Comparison of ENCODE assay signal across 8 cellular contexts in genomic region chr3:57078366-57079220, GRCh38. TPM values are rescaled to one million over a fixed set of nuclear protein-coding genes. Genes with fewer than 3 reads are reported as not detected.
DNase-seq lines count a peak whose midpoint lies in the region; ATAC-seq, FAIRE-seq and TF ChIP-seq lines count a peak whose summit lies in the region.

No MANE protein-coding gene starts in this region.

- H3K9me3 ChIP-seq in astrocyte (ENCODE audit: insufficient read depth, low read depth, low read length) (no peaks in the 10 kb centered on the region), prostate gland (no peaks in the 10 kb centered on the region), Karpas-422 (ENCODE audit: low read length) (no peaks in the 10 kb centered on the region)

- no peaks in the 10 kb centered on the region for H3K36me3 ChIP-seq in astrocyte (ENCODE audit: insufficient read depth, low read length)
- no peaks in the 10 kb centered on the region for H3K36me3 ChIP-seq in prostate gland
- H3K36me3 ChIP-seq in Karpas-422 (ENCODE audit: insufficient read depth, low read length) = no peaks in the 10 kb centered on the region

- H3K4me3 ChIP-seq in astrocyte (ENCODE audit: insufficient read depth, low read depth, low read length) (peak overlapping the region; percentile 78), prostate gland (peak overlapping the region; percentile 60 to 66), Karpas-422 (ENCODE audit: low read length) (no peak overlapping the region)

- peak overlapping the region; percentile 69 for H3K27ac Mint-ChIP-seq in astrocyte (ENCODE audit: unreplicated experiment)

- H3K79me2 ChIP-seq in astrocyte (ENCODE audit: insufficient read depth, low read length) (no peaks in the 10 kb centered on the region), Karpas-422 (ENCODE audit: low read length) (no peaks in the 10 kb centered on the region)

- intact Hi-C loops in prostate gland (cut with DNase I) = loop anchor here (2.0 kb wide), 1 partner anchor 84 kb away; no protein-coding TSS in a partner anchor

- peak; percentile 32 for FAIRE-seq in astrocyte (lab: Jason Lieb, UNC)

- H3K4me2 ChIP-seq in astrocyte (ENCODE audit: low read length) (peak overlapping the region; percentile 99), Karpas-422 (ENCODE audit: low read depth, low read length, poor library complexity, severe bottlenecking) (no peak overlapping the region)

- no peak for ATAC-seq in HG02970 (IDR thresholded peaks at IDR 0.05; ENCODE audit: low FRiP score, unreplicated experiment)

- peak; percentile 55 for DNase-seq in AG08396 (ENCODE audit: low spot score)
- peak; percentile 45 for DNase-seq in NOMO-1 treated with DMSO at 0.1 percent for 48 hours (lab: John Stamatoyannopoulos, UW; ENCODE audit: unreplicated experiment)
- peak; percentile 41 for DNase-seq in astrocyte (ENCODE audit: low read depth)
- DNase-seq in hepatic stellate cell (ENCODE audit: low spot score) = peak; percentile 41
- DNase-seq in prostate gland (ENCODE audit: low spot score) = peak; percentile 59
- no peak for DNase-seq in Karpas-422

- TF ChIP-seq CTCF in GM12872 (IDR thresholded peaks at IDR 0.05; ENCODE audit: insufficient read depth, low read depth, low read length) (0 out of 3 replicates have a peak, but pooled peaks have one; percentile 20), astrocyte (IDR thresholded peaks at IDR 0.05; ENCODE audit: insufficient read depth, low read depth, low read length) (no peak), prostate gland (IDR thresholded peaks at IDR 0.05) (no peak)

- H3K27me3 ChIP-seq in astrocyte (ENCODE audit: insufficient read depth, low read length) (no peaks in the 10 kb centered on the region), prostate gland (replicated peaks; ENCODE audit: insufficient read depth) (no peaks in the 10 kb centered on the region), Karpas-422 (ENCODE audit: low read length) (no peaks in the 10 kb centered on the region)

- peaks cover 10% of the 10 kb centered on the region for H3K4me1 ChIP-seq in astrocyte (ENCODE audit: insufficient read depth, low read length)
- peaks cover 2% of the 10 kb centered on the region for H3K4me1 ChIP-seq in prostate gland (replicated peaks)
- peaks cover 21% of the 10 kb centered on the region for H3K4me1 ChIP-seq in Karpas-422 (ENCODE audit: low read length)

- peaks cover 19% of the 10 kb centered on the region for H3K27me3 Mint-ChIP-seq in astrocyte (ENCODE audit: low read depth, unreplicated experiment)

- H2AFZ ChIP-seq in astrocyte (ENCODE audit: low read depth, low read length) = peak overlapping the region; percentile 97
- no peak overlapping the region for H2AFZ ChIP-seq in Karpas-422 (ENCODE audit: low read length)

- H3K4me3 Mint-ChIP-seq in astrocyte (ENCODE audit: unreplicated experiment) = peak overlapping the region; percentile 87

- no peaks in the 10 kb centered on the region for H3K9me3 Mint-ChIP-seq in astrocyte (ENCODE audit: unreplicated experiment)

- H4K20me1 ChIP-seq in astrocyte (ENCODE audit: insufficient read depth, low read length) (peaks cover 18% of the 10 kb centered on the region), Karpas-422 (ENCODE audit: insufficient read depth, low read depth, low read length) (no peaks in the 10 kb centered on the region)

- H3K9me2 ChIP-seq in Karpas-422 (replicated peaks; ENCODE audit: insufficient read depth, low read length) = no peaks in the 10 kb centered on the region

- H3K9ac ChIP-seq in astrocyte (ENCODE audit: low read length) = peak overlapping the region; percentile 82
- H3K9ac ChIP-seq in Karpas-422 (ENCODE audit: low read length) = no peak overlapping the region

- H3K4me1 Mint-ChIP-seq in astrocyte (ENCODE audit: low read depth, unreplicated experiment) = no peaks in the 10 kb centered on the region

- WGBS in prostate gland = under 1% methylated on average over 33 of the region's 71 CpGs

- H3K27ac ChIP-seq in astrocyte (ENCODE audit: low read depth, low read length) (no peak overlapping the region), prostate gland (peak overlapping the region; percentile 31 to 77), Karpas-422 (ENCODE audit: low read length) (no peak overlapping the region)

- H3K36me3 Mint-ChIP-seq in astrocyte (ENCODE audit: low read depth, unreplicated experiment) = peaks cover 6% of the 10 kb centered on the region

- TF ChIP-seq POLR2A in prostate gland (IDR thresholded peaks at IDR 0.05) = peak; percentile 46

RNA-seq across cellular contexts. Expression of gene SPATA12, which starts 18.1 kb away (rescaled TPM):
- total RNA-seq in astrocyte = not detected in 2 replicates
- under 1 TPM in 1 of 2 donors, not detected in 1; 0.28 TPM for total RNA-seq in prostate gland
- 3.2 and 3.9 TPM in 2 replicates for total RNA-seq in Karpas-422 (2014; rRNA removed; shearing (Covaris generic); ENCODE audit: low replicate concordance)

Comparison
In these comparisons a context has a peak if more than half of its experiments do, and no peak if none do; other contexts are left out.
1. H3K27ac ChIP-seq: peak in prostate gland (2 of 2); none in astrocyte (single experiment) and Karpas-422 (single experiment).